ENCODE assay signal across 18 cellular contexts in the genomic region with DNA sequence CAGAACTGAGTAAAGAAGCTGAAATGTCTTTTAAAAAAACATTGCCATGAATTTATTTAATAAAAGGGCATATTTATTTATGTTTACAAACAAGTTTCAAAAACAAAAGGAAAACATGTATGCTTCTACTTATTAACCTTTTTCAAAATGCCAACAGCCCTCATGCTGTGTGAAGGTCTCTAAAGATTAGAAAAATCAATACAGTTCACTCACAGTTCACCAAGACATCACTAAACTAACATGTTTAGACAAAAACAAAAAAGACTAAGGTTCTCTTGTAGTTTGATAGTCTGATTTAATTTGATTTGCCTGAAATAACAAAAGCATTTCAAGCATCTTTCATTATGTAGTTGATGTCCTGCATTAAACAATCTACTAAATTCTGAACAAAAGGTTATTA.
DNase-seq lines count a peak whose midpoint lies in the region; ATAC-seq, FAIRE-seq and TF ChIP-seq lines count a peak whose summit lies in the region.
"Had no signal": no experiment of that assay in that cellular context is flagged by ENCODE, and none has a peak within 500 bp of the region (broad histone marks: within the 10 kb centered on the region; RNA-seq: fewer than 3 reads in every experiment).

No MANE protein-coding gene starts in this region.

- TF ChIP-seq RAD21 in liver (IDR thresholded peaks at IDR 0.05) = no peak

- H3K4me3 ChIP-seq in liver (ENCODE audit: low read depth in 1 of 3, low read length in 3 of 3) (no peak overlapping the region), small intestine (ENCODE audit: low read depth in 1 of 2, low read length in 2 of 2) (no peak overlapping the region), upper lobe of left lung (no peak overlapping the region)
- H3K4me3 ChIP-seq: GM12878 had no signal

- TF ChIP-seq POLR2A in H54 (IDR thresholded peaks at IDR 0.05; ENCODE audit: low read depth, low read length) (no peak), upper lobe of left lung (IDR thresholded peaks at IDR 0.05) (no peak)

- H3K9me3 ChIP-seq in liver (ENCODE audit: control insufficient read depth in 4 of 4, low read length in 3 of 4) (no peaks in the 10 kb centered on the region), small intestine (ENCODE audit: control insufficient read depth, low read depth) (no peaks in the 10 kb centered on the region), upper lobe of left lung (no peaks in the 10 kb centered on the region)
- H3K9me3 ChIP-seq: BE2C, Caco-2 had no signal

- H3K27ac ChIP-seq in liver (ENCODE audit: low read depth in 1 of 2, low read length in 2 of 2) (no peak overlapping the region), small intestine (ENCODE audit: low read depth in 1 of 2, low read length in 1 of 2) (no peak overlapping the region), upper lobe of left lung (no peak overlapping the region)

- ATAC-seq in upper lobe of left lung (ENCODE audit: low FRiP score in 2 of 2) = no peak
- ATAC-seq: GM12878 had no signal

- FAIRE-seq in H54 (lab: Jason Lieb, UNC) (peak; percentile 36), colon (lab: Jason Lieb, UNC) (peak; percentile 81), small intestine (lab: Jason Lieb, UNC) (peak; percentile 91)
- FAIRE-seq: GM12878 had no signal

- H3K27me3 ChIP-seq in liver (ENCODE audit: control insufficient read depth in 4 of 4, insufficient read depth in 4 of 4, low read length in 3 of 4) (no peaks in the 10 kb centered on the region), small intestine (ENCODE audit: control insufficient read depth in 2 of 2, insufficient read depth in 2 of 2, low read length in 2 of 2) (no peaks in the 10 kb centered on the region), upper lobe of left lung (no peaks in the 10 kb centered on the region)
- H3K27me3 ChIP-seq: BE2C had no signal

- H3K9ac ChIP-seq in liver (ENCODE audit: low read depth in 1 of 2, low read length in 2 of 2) = no peak overlapping the region

- H3K36me3 ChIP-seq in liver (ENCODE audit: control insufficient read depth in 4 of 4, insufficient read depth in 3 of 4, low read depth in 1 of 4, low read length in 3 of 4) (peaks cover 0 to 5% (median 3%) of the 10 kb centered on the region in 4 donors), small intestine (ENCODE audit: control insufficient read depth in 2 of 2, insufficient read depth in 2 of 2, low read length in 2 of 2) (peaks cover 5 to 8% of the 10 kb centered on the region in 2 donors), upper lobe of left lung (peaks cover 0 to 17% (median 5%) of the 10 kb centered on the region in 4 donors)

- TF ChIP-seq EP300 in upper lobe of left lung (IDR thresholded peaks at IDR 0.05) = no peak

- peaks cover 0 to 4% (median 0%) of the 10 kb centered on the region in 4 donors for H3K4me1 ChIP-seq in liver (ENCODE audit: control insufficient read depth in 4 of 4, insufficient read depth in 4 of 4, low read length in 3 of 4)
- no peaks in the 10 kb centered on the region for H3K4me1 ChIP-seq in small intestine (ENCODE audit: control insufficient read depth in 2 of 2, insufficient read depth in 1 of 2, low read depth in 1 of 2, low read length in 1 of 2)
- no peaks in the 10 kb centered on the region for H3K4me1 ChIP-seq in upper lobe of left lung
- H3K4me1 ChIP-seq: BE2C, Caco-2 had no signal

- TF ChIP-seq CTCF in liver (IDR thresholded peaks at IDR 0.05; ENCODE audit: low read depth, low read length, missing input control) (no peak), upper lobe of left lung (IDR thresholded peaks at IDR 0.05) (no peak)

- DNase-seq in H54 (ENCODE audit: insufficient read length, low spot score) (no peak), small intestine (no peak), upper lobe of left lung (no peak), HUDEP-2 (lab: John Stamatoyannopoulos, UW; ENCODE audit: unreplicated experiment in 76 of 76) (no peak)
- no peak for DNase-seq in activated effector memory CD4-positive, alpha-beta T cell treated with Interleukin-2 at 50 U/mL for 16 hours
- no peak for DNase-seq in activated naive CD4-positive, alpha-beta T cell (lab: John Stamatoyannopoulos, UW)
- DNase-seq: ACHN; BE2C; C1 segment of cervical spinal cord; Caco-2; CD4-positive, alpha-beta T cell; DMS79 treated with DMSO at 0.1 percent for 48 hours; GOT3; H9; KBM-7 had no signal

TF ChIP-seq in liver, 16 proteins besides CTCF, POLR2A, EP300 and RAD21:
- TF ChIP-seq EGR1 (IDR thresholded peaks at IDR 0.05; ENCODE audit: low read depth in 2 of 2) = no peak
- no peak for TF ChIP-seq GABPA (IDR thresholded peaks at IDR 0.05 in 1 of 2, conservative IDR thresholded peaks at IDR 0.05 in 1 of 2)
- peak in 1 of 2 donors; percentile 17 for TF ChIP-seq HNF4A (conservative IDR thresholded peaks at IDR 0.05)
- TF ChIP-seq FOXA1 (IDR thresholded peaks at IDR 0.05) = no peak
- peak; percentile 56 for TF ChIP-seq RXRA (IDR thresholded peaks at IDR 0.05)
- TF ChIP-seq, protein P1, sequence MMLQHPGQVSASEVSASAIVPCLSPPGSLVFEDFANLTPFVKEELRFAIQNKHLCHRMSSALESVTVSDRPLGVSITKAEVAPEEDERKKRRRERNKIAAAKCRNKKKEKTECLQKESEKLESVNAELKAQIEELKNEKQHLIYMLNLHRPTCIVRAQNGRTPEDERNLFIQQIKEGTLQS (IDR thresholded peaks at IDR 0.05) = no peak
- TF ChIP-seq, protein P2, sequence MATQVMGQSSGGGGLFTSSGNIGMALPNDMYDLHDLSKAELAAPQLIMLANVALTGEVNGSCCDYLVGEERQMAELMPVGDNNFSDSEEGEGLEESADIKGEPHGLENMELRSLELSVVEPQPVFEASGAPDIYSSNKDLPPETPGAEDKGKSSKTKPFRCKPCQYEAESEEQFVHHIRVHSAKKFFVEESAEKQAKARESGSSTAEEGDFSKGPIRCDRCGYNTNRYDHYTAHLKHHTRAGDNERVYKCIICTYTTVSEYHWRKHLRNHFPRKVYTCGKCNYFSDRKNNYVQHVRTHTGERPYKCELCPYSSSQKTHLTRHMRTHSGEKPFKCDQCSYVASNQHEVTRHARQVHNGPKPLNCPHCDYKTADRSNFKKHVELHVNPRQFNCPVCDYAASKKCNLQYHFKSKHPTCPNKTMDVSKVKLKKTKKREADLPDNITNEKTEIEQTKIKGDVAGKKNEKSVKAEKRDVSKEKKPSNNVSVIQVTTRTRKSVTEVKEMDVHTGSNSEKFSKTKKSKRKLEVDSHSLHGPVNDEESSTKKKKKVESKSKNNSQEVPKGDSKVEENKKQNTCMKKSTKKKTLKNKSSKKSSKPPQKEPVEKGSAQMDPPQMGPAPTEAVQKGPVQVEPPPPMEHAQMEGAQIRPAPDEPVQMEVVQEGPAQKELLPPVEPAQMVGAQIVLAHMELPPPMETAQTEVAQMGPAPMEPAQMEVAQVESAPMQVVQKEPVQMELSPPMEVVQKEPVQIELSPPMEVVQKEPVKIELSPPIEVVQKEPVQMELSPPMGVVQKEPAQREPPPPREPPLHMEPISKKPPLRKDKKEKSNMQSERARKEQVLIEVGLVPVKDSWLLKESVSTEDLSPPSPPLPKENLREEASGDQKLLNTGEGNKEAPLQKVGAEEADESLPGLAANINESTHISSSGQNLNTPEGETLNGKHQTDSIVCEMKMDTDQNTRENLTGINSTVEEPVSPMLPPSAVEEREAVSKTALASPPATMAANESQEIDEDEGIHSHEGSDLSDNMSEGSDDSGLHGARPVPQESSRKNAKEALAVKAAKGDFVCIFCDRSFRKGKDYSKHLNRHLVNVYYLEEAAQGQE (IDR thresholded peaks at IDR 0.05) = no peak
